ENCODE assay signal across 8 cellular contexts in the genomic region with DNA sequence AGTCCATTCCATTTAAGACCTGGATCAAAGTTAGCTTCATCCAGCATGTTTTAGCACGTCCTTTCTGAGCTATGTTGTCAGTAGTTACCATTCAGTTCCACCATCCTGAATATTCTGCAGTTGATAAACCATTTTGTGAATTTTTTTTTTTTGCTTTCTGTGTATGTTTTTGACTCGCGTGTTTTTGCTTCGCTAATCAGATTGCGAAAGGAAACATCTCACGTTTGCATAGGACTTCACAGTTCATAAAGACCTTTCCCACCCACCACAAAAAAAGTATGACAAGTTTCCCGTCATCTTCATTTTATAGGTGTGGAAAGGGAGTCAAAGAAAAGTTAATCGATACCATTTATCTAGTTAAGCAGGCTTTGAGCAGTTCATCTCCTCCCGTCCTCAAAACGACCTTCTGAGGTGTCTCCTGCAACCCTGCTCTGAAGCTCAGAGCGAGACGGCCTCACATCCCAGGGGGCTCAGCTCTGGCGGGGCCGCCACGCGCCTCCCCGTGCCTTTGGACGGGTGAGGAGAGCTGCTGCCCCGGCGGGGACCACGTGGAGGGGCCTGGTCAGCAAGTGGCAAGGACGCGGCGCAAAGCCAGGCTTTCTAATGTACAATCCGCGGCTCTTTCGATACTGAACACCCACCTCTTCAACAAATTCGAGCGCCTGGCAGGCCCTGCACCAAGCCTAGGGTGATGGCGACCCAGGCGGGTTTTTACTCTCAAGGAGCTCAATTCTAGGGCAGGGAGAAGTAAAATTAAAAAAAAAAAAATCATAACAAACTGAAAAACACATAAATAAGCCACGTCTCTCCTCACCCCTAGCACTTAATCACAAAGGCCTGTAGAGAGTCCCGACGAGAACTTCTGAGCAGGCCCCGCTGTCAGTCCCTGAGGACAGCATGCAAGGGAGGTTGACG. TPM values are rescaled to one million over a fixed set of nuclear protein-coding genes. Genes with fewer than 3 reads are reported as not detected.
DNase-seq lines count a peak whose midpoint lies in the region; ATAC-seq and TF ChIP-seq lines count a peak whose summit lies in the region.

No MANE protein-coding gene starts in this region.

- H3K27ac ChIP-seq in SK-N-SH (ENCODE audit: low read depth in 2 of 2, low read length in 1 of 2) (peak overlapping the region; percentile 76 to 92), right cardiac atrium (ENCODE audit: low read length) (peak overlapping the region; percentile 28)

- H3K4me1 ChIP-seq in SK-N-SH (ENCODE audit: control insufficient read depth in 1 of 2, insufficient read depth in 2 of 2, low read depth in 1 of 2, low read length in 1 of 2): peaks cover 9% of the 10 kb centered on the region in 2 experiments; a peak in 2 of 4 replicates
- no peaks in the 10 kb centered on the region for H3K4me1 ChIP-seq in right cardiac atrium (ENCODE audit: control insufficient read depth, insufficient read depth, low read length)

- H3K4me3 ChIP-seq in SK-N-SH (ENCODE audit: low read depth in 2 of 2, low read length in 1 of 2) (peak overlapping the region; percentile 66 to 97), right cardiac atrium (ENCODE audit: low read length) (peak overlapping the region; percentile 80)

- H3K27me3 ChIP-seq in SK-N-SH (ENCODE audit: insufficient read depth): no peaks in the 10 kb centered on the region
- no peaks in the 10 kb centered on the region for H3K27me3 ChIP-seq in right cardiac atrium (ENCODE audit: control insufficient read depth, insufficient read depth)

- POLR2A ChIA-PET in SK-N-SH (lab: Yijun Ruan, JAX): interaction anchor here (0.5 to 2.2 kb wide), 2 partner anchors 16 to 29 kb away, joined by 3 to 11 read pairs; no protein-coding TSS in a partner anchor

- TF ChIP-seq CTCF in SK-N-SH (IDR thresholded peaks at IDR 0.05): no peak

- H3K27me3 Mint-ChIP-seq in IgD-negative memory B cell: peaks cover under 1% of the 10 kb centered on the region
- H3K27me3 Mint-ChIP-seq in activated naive CD8-positive, alpha-beta T cell treated with anti-CD3 and anti-CD28 coated beads, Interleukin-2, amount 50 U/mL, for 24 hours: no peaks in the 10 kb centered on the region

- no peak; the same call in 2 of the 3 replicates for ATAC-seq in SK-N-SH treated with all-trans-retinoic acid at 6 μM for 48 hours
- ATAC-seq in activated naive CD8-positive, alpha-beta T cell treated with anti-CD3 and anti-CD28 coated beads, Interleukin-2, amount 50 U/mL, for 24 hours: peak; percentile 18
- ATAC-seq in right cardiac atrium: peak; percentile 1 to 4

- 46% methylated on average over 36 of the region's 36 CpGs for WGBS in SK-N-SH (ENCODE audit: low lambda C conversion rate)
- 36% methylated on average over 36 of the region's 36 CpGs for WGBS in right cardiac atrium

- H3K36me3 ChIP-seq in SK-N-SH (replicated peaks in 1 of 2; ENCODE audit: control insufficient read depth in 1 of 2, insufficient read depth in 2 of 2, low read length in 1 of 2): peaks cover 0 to 6% of the 10 kb centered on the region in 2 experiments

- H3F3A ChIP-seq in SK-N-SH (replicated peaks; ENCODE audit: insufficient read depth): peaks cover 6% of the 10 kb centered on the region

- DNase-seq in SK-N-SH (peak; percentile 58), right cardiac atrium (peak; percentile 63 to 82 (median 80)), renal cortical epithelial cell (ENCODE audit: low read depth) (peak; percentile 44), NCI-H1694 (lab: John Stamatoyannopoulos, UW) (no peak), NCI-H1105 (lab: John Stamatoyannopoulos, UW) (no peak)
- DNase-seq in activated naive CD8-positive, alpha-beta T cell treated with anti-CD3 and anti-CD28 coated beads, Interleukin-2, amount 50 U/mL, for 24 hours: peak; percentile 10

- peak overlapping the region; percentile 87 to 98 (median 96) for H3K4me3 Mint-ChIP-seq in IgD-negative memory B cell
- peak overlapping the region; percentile 96 for H3K4me3 Mint-ChIP-seq in activated naive CD8-positive, alpha-beta T cell treated with anti-CD3 and anti-CD28 coated beads, Interleukin-2, amount 50 U/mL, for 24 hours

- no peak for TF ChIP-seq RAD21 in SK-N-SH (IDR thresholded peaks at IDR 0.05; ENCODE audit: low read length)

- H3K9me3 Mint-ChIP-seq in IgD-negative memory B cell: peaks cover 3% of the 10 kb centered on the region in 3 donors
- peaks cover 8% of the 10 kb centered on the region for H3K9me3 Mint-ChIP-seq in activated naive CD8-positive, alpha-beta T cell treated with anti-CD3 and anti-CD28 coated beads, Interleukin-2, amount 50 U/mL, for 24 hours

- peaks cover 11 to 15% (median 11%) of the 10 kb centered on the region in 3 donors for H3K4me1 Mint-ChIP-seq in IgD-negative memory B cell
- H3K4me1 Mint-ChIP-seq in activated naive CD8-positive, alpha-beta T cell treated with anti-CD3 and anti-CD28 coated beads, Interleukin-2, amount 50 U/mL, for 24 hours: peaks cover 29% of the 10 kb centered on the region

- H2AFZ ChIP-seq in SK-N-SH (ENCODE audit: low read depth): peak overlapping the region; percentile 87

- intact Hi-C loops in right cardiac atrium (cut with DNase I): loop anchor here in 2 of 4 donors (10.0 kb wide), 1 partner anchor 140 kb away; a partner anchor contains a TSS

- H3K36me3 Mint-ChIP-seq in IgD-negative memory B cell: no peaks in the 10 kb centered on the region
- H3K36me3 Mint-ChIP-seq in activated naive CD8-positive, alpha-beta T cell treated with anti-CD3 and anti-CD28 coated beads, Interleukin-2, amount 50 U/mL, for 24 hours (ENCODE audit: low read depth): peaks cover 9% of the 10 kb centered on the region

- H4K20me1 ChIP-seq in SK-N-SH (ENCODE audit: insufficient read depth): peaks cover 30% of the 10 kb centered on the region

- no peaks in the 10 kb centered on the region for H3K9me2 ChIP-seq in SK-N-SH

- peak overlapping the region; percentile 90 to 96 (median 93) for H3K27ac Mint-ChIP-seq in IgD-negative memory B cell
- H3K27ac Mint-ChIP-seq in activated naive CD8-positive, alpha-beta T cell treated with anti-CD3 and anti-CD28 coated beads, Interleukin-2, amount 50 U/mL, for 24 hours: peak overlapping the region; percentile 83

- CTCF ChIA-PET in SK-N-SH (lab: Yijun Ruan, JAX): interaction anchor here (1.0 to 2.0 kb wide), 7 partner anchors 8 to 597 kb away, joined by 3 to 8 read pairs (median 4); a partner anchor contains a TSS

- peak overlapping the region; percentile 99 for H3K9ac ChIP-seq in SK-N-SH

- no peak for TF ChIP-seq EP300 in SK-N-SH (IDR thresholded peaks at IDR 0.05; ENCODE audit: borderline replicate concordance in 1 of 2, low read depth in 1 of 2, low read length in 1 of 2)

- H3K9me3 ChIP-seq in SK-N-SH: no peaks in the 10 kb centered on the region
- H3K9me3 ChIP-seq in right cardiac atrium (ENCODE audit: control insufficient read depth, low read length): no peaks in the 10 kb centered on the region

- H3K4me2 ChIP-seq in SK-N-SH: peak overlapping the region; percentile 84

- H3K79me2 ChIP-seq in SK-N-SH (ENCODE audit: insufficient read depth): peaks cover 53% of the 10 kb centered on the region

TF ChIP-seq in SK-N-SH, 30 proteins besides CTCF, POLR2A, EP300 and RAD21 (continues in another document):
- TF ChIP-seq, protein P1, sequence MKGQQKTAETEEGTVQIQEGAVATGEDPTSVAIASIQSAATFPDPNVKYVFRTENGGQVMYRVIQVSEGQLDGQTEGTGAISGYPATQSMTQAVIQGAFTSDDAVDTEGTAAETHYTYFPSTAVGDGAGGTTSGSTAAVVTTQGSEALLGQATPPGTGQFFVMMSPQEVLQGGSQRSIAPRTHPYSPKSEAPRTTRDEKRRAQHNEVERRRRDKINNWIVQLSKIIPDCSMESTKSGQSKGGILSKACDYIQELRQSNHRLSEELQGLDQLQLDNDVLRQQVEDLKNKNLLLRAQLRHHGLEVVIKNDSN (IDR thresholded peaks at IDR 0.05; ENCODE audit: borderline replicate concordance, low read depth): peak; percentile 37

TF ChIP-seq in SK-N-SH treated with all-trans-retinoic acid at 6 μM for 48 hours, 23 proteins besides CTCF, POLR2A, EP300 and RAD21:
- TF ChIP-seq ZC3H10 (CRISPR knock-in tag; IDR thresholded peaks at IDR 0.05) (no peak), ZNF565 (CRISPR knock-in tag; conservative IDR thresholded peaks at IDR 0.05; ENCODE audit: low read depth) (no peak), CSDC2 (CRISPR knock-in tag; IDR thresholded peaks at IDR 0.05) (no peak)
TF ChIP-seq in SK-N-SH treated with all-trans-retinoic acid at 6 μM for 48 hours: peak in this region for 0.

RNA-seq across cellular contexts. Expression of a gene that starts 1.0 kb away (rescaled TPM):
- polyA plus RNA-seq in SK-N-SH (2012; rRNA removed) (16.9 and 21.4 TPM in 2 replicates), IgD-negative memory B cell (17.8 TPM), right cardiac atrium (25.1 TPM)
- 24.9 and 29.6 TPM in 2 replicates for polyA plus RNA-seq in SK-N-SH (2012; cell fraction: cytosol; rRNA removed)
- polyA plus RNA-seq in SK-N-SH (2012; cell fraction: nucleus; rRNA removed): 14.1 and 22.9 TPM in 2 replicates
- total RNA-seq in right cardiac atrium (10 to 100 TPM; 55.4 to 69.9 (median 63.6) TPM), renal cortical epithelial cell (82.1 and 89.6 TPM in 2 replicates)

RNA-seq across cellular contexts. Expression of a gene that starts 32.2 kb away (rescaled TPM):
- polyA plus RNA-seq in SK-N-SH (2012; rRNA removed): 5.9 and 9.6 TPM in 2 replicates
- polyA plus RNA-seq in SK-N-SH (2012; cell fraction: cytosol; rRNA removed): 4.9 and 6.4 TPM in 2 replicates
- polyA plus RNA-seq in SK-N-SH (2012; cell fraction: nucleus; rRNA removed): 16.2 and 33.1 TPM in 2 replicates
- 1.8 TPM for polyA plus RNA-seq in IgD-negative memory B cell
- 10 to 100 TPM; 29.5 to 45.1 (median 38.8) TPM for total RNA-seq in right cardiac atrium
- polyA plus RNA-seq in right cardiac atrium: 35.7 TPM
- total RNA-seq in renal cortical epithelial cell: 3.8 and 14.0 TPM in 2 replicates

Comparison
In these comparisons a context has a peak if more than half of its experiments do, and no peak if none do; other contexts are left out.
1. DNase-seq: peak in SK-N-SH (single experiment), activated naive CD8-positive, alpha-beta T cell treated with anti-CD3 and anti-CD28 coated beads, Interleukin-2, amount 50 U/mL, for 24 hours (single experiment), right cardiac atrium (3 of 3) and renal cortical epithelial cell (single experiment); none in NCI-H1694 (single experiment) and NCI-H1105 (single experiment).